ENCODE assay signal across 5 cellular contexts in the genomic region with DNA sequence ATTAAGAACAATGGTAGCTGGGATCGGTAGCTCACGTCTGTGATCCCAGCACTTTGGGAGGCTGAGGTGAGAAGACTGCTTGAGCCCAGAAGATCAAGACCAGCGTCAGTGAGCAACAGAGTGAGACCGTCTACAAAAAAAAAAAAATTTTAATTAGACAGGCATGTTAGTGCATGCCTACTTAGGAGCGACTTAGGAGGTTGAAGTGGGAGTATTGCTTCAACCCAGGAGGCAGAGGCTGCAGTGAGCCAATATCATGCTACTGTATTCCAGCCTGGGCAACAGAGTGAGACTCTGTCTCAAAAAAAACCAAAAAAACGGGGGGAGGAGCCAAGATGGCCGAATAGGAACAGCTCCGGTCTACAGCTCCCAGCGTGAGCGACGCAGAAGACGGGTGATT. TPM values are rescaled to one million over a fixed set of nuclear protein-coding genes. Genes with fewer than 3 reads are reported as not detected.
"Had no signal": no experiment of that assay in that cellular context is flagged by ENCODE, and none has a peak within 500 bp of the region (broad histone marks: within the 10 kb centered on the region; RNA-seq: fewer than 3 reads in every experiment).

No MANE protein-coding gene starts in this region.

RNA-seq across cellular contexts. Expression of gene CAV3, which starts 17.8 kb away (rescaled TPM):
- total RNA-seq: activated CD4-positive, alpha-beta memory T cell treated with anti-CD3 and anti-CD28 coated beads, Interleukin-2, amount 10 ng/mL, durations not matched to agents 7 days and 5 days; activated CD8-positive, alpha-beta memory T cell treated with anti-CD3 and anti-CD28 coated beads, Interleukin-2, amount 10 ng/mL, durations not matched to agents 7 days and 5 days; cerebellum; PC-3; Peyer's patch had no signal
